Comparison of ENCODE assay signal across 1 cellular context in genomic region chr11:15195454-15196200, GRCh38.
TF ChIP-seq lines count a peak whose summit lies in the region.

No MANE protein-coding gene starts in this region.

TF ChIP-seq in IMR-90, 13 proteins besides CTCF, POLR2A, EP300 and RAD21 (continued from another document):
- TF ChIP-seq MAZ (IDR thresholded peaks at IDR 0.05; ENCODE audit: borderline replicate concordance, low read depth, low read length) (no peak), RFX5 (IDR thresholded peaks at IDR 0.05; ENCODE audit: low read depth, low read length) (no peak), RCOR1 (IDR thresholded peaks at IDR 0.05; ENCODE audit: insufficient replicate concordance, low read length) (no peak), MXI1 (IDR thresholded peaks at IDR 0.05; ENCODE audit: borderline replicate concordance, low read depth, low read length) (no peak)
TF ChIP-seq in IMR-90: peak in this region for 0.
